Comparison of ENCODE assay signal across 7 cellular contexts in genomic region chr6:137261393-137262154, GRCh38. TPM values are rescaled to one million over a fixed set of nuclear protein-coding genes. Genes with fewer than 3 reads are reported as not detected.
DNase-seq lines count a peak whose midpoint lies in the region; ATAC-seq and TF ChIP-seq lines count a peak whose summit lies in the region.

No MANE protein-coding gene starts in this region.

- no peak overlapping the region for H3K4me3 ChIP-seq in fibroblast of mammary gland (ENCODE audit: control insufficient read depth, low read depth, low read length)
- no peak overlapping the region for H3K4me3 ChIP-seq in subcutaneous abdominal adipose tissue (ENCODE audit: low read depth in 1 of 5, low read length in 5 of 5)
- H3K4me3 ChIP-seq in MG63: no peak overlapping the region

- no peaks in the 10 kb centered on the region for H3K27me3 ChIP-seq in subcutaneous abdominal adipose tissue (ENCODE audit: control insufficient read depth in 5 of 5, insufficient read depth in 4 of 5, low read length in 5 of 5)
- H3K27me3 ChIP-seq in MG63: no peaks in the 10 kb centered on the region

- CTCF ChIA-PET in activated CD4-positive, alpha-beta memory T cell treated with anti-CD3 and anti-CD28 coated beads for 36 hours (lab: Charles Lee): interaction anchor here (0.7 to 1.9 kb wide), 3 partner anchors 10 to 167 kb away, joined by 3 to 7 read pairs (median 5); no protein-coding TSS in a partner anchor

- DNase-seq in NAMALWA (ENCODE audit: low spot score) (peak; percentile 28), fibroblast of mammary gland (ENCODE audit: low read depth) (peak; percentile 79), MG63 (no peak), progenitor cell of endocrine pancreas (ENCODE audit: low spot score, unreplicated experiment) (no peak)
- DNase-seq in activated CD4-positive, alpha-beta memory T cell treated with anti-CD3 and anti-CD28 coated beads for 36 hours: no peak

- no peaks in the 10 kb centered on the region for H3K36me3 Mint-ChIP-seq in activated CD4-positive, alpha-beta memory T cell treated with anti-CD3 and anti-CD28 coated beads for 36 hours
- H3K36me3 Mint-ChIP-seq in progenitor cell of endocrine pancreas (ENCODE audit: insufficient read depth): no peaks in the 10 kb centered on the region

- H3K27ac Mint-ChIP-seq in activated CD4-positive, alpha-beta memory T cell treated with anti-CD3 and anti-CD28 coated beads for 36 hours: no peak overlapping the region
- no peak overlapping the region for H3K27ac Mint-ChIP-seq in progenitor cell of endocrine pancreas

- no peak overlapping the region for H3K9ac ChIP-seq in subcutaneous abdominal adipose tissue (ENCODE audit: low read length in 5 of 5)

- peaks cover 2 to 41% (median 16%) of the 10 kb centered on the region in 5 donors for H3K4me1 ChIP-seq in subcutaneous abdominal adipose tissue (ENCODE audit: control insufficient read depth in 5 of 5, insufficient read depth in 5 of 5, low read length in 5 of 5)

- peak overlapping the region; percentile 43 for H3K27ac ChIP-seq in subcutaneous abdominal adipose tissue (ENCODE audit: low read depth, low read length)

- no peaks in the 10 kb centered on the region for H3K9me3 Mint-ChIP-seq in activated CD4-positive, alpha-beta memory T cell treated with anti-CD3 and anti-CD28 coated beads for 36 hours
- H3K9me3 Mint-ChIP-seq in progenitor cell of endocrine pancreas (ENCODE audit: low read depth): peaks cover 4% of the 10 kb centered on the region

- POLR2A ChIA-PET in activated CD4-positive, alpha-beta memory T cell treated with anti-CD3 and anti-CD28 coated beads for 36 hours (lab: Charles Lee): no interaction called here

- no peak for TF ChIP-seq CTCF in fibroblast of mammary gland (conservative IDR thresholded peaks at IDR 0.05; ENCODE audit: control insufficient read depth, insufficient read depth, low read depth, low read length)
- no peak for TF ChIP-seq CTCF in progenitor cell of endocrine pancreas (IDR thresholded peaks at IDR 0.05; ENCODE audit: unreplicated experiment)

- H3K27me3 Mint-ChIP-seq in activated CD4-positive, alpha-beta memory T cell treated with anti-CD3 and anti-CD28 coated beads for 36 hours: peaks cover 2% of the 10 kb centered on the region
- peaks cover 13% of the 10 kb centered on the region for H3K27me3 Mint-ChIP-seq in progenitor cell of endocrine pancreas

- intact Hi-C loops in activated CD4-positive, alpha-beta memory T cell treated with anti-CD3 and anti-CD28 coated beads for 36 hours (cut with micrococcal nuclease): loop anchor here (1.0 to 5.0 kb wide), 2 partner anchors 27 to 94 kb away; no protein-coding TSS in a partner anchor

- H3K9me3 ChIP-seq in subcutaneous abdominal adipose tissue (ENCODE audit: control insufficient read depth in 5 of 5, low read length in 5 of 5): peaks cover 0 to 5% (median 0%) of the 10 kb centered on the region in 5 donors
- H3K9me3 ChIP-seq in MG63: 0 out of 2 replicates have a peak, but pooled peaks cover 2% of the 10 kb centered on the region

- peaks cover 8% of the 10 kb centered on the region for H3K4me1 Mint-ChIP-seq in activated CD4-positive, alpha-beta memory T cell treated with anti-CD3 and anti-CD28 coated beads for 36 hours (ENCODE audit: low read depth)
- peaks cover 2% of the 10 kb centered on the region for H3K4me1 Mint-ChIP-seq in progenitor cell of endocrine pancreas (ENCODE audit: low read depth)

- ATAC-seq in GM19351 (IDR thresholded peaks at IDR 0.05; ENCODE audit: unreplicated experiment): peak; percentile 59

- H3K36me3 ChIP-seq in subcutaneous abdominal adipose tissue (ENCODE audit: control insufficient read depth in 5 of 5, insufficient read depth in 5 of 5, low read length in 5 of 5) (no peaks in the 10 kb centered on the region), MG63 (no peaks in the 10 kb centered on the region)

- H3K4me3 Mint-ChIP-seq in activated CD4-positive, alpha-beta memory T cell treated with anti-CD3 and anti-CD28 coated beads for 36 hours: no peak overlapping the region
- no peak overlapping the region for H3K4me3 Mint-ChIP-seq in progenitor cell of endocrine pancreas (ENCODE audit: low read depth)

RNA-seq across cellular contexts. Expression of gene IFNGR1, which starts 42.4 kb away (rescaled TPM):
- 10 to 100 TPM; 27.7 to 29.0 TPM for total RNA-seq in activated CD4-positive, alpha-beta memory T cell treated with anti-CD3 and anti-CD28 coated beads for 36 hours
- total RNA-seq in MG63 (2014; rRNA removed; shearing (Covaris generic); ENCODE audit: low replicate concordance): 53.9 and 76.7 TPM in 2 replicates
- total RNA-seq in progenitor cell of endocrine pancreas: 29.4 and 31.0 TPM in 2 replicates

Comparison
In these comparisons a context has a peak if more than half of its experiments do, and no peak if none do; other contexts are left out.
1. DNase-seq: peak in NAMALWA (single experiment) and fibroblast of mammary gland (single experiment); none in activated CD4-positive, alpha-beta memory T cell treated with anti-CD3 and anti-CD28 coated beads for 36 hours (single experiment), MG63 (single experiment) and progenitor cell of endocrine pancreas (single experiment).